ENCODE assay signal across 25 cellular contexts in genomic region chr14:84410344-84410743, GRCh38.
"Had no signal": no experiment of that assay in that cellular context is flagged by ENCODE, and none has a peak within 500 bp of the region (broad histone marks: within the 10 kb centered on the region; RNA-seq: fewer than 3 reads in every experiment).

No MANE protein-coding gene starts in this region.

- H3K4me1 ChIP-seq: colonic mucosa, esophagus muscularis mucosa, esophagus squamous epithelium, foreskin keratinocyte, gastrocnemius medialis, gastroesophageal sphincter, heart left ventricle, heart right ventricle had no signal

- H3K27me3 Mint-ChIP-seq: dendritic cell treated with granulocyte-macrophage colony-stimulating factor and Interleukin-4, amounts not matched to agents 40 ng/mL and 50 ng/mL, for 4 days; effector memory CD8-positive, alpha-beta T cell had no signal

- DNase-seq: colonic mucosa; cortex of kidney; dermis blood vessel endothelial cell; dorsolateral prefrontal cortex; effector CD4-positive, alpha-beta T cell; effector CD8-positive, alpha-beta T cell; effector memory CD4-positive, alpha-beta T cell; effector memory CD8-positive, alpha-beta T cell; erythroblast; esophagus squamous epithelium; foreskin fibroblast; foreskin keratinocyte; foreskin melanocyte; gastrocnemius medialis; glutamatergic neuron; head of caudate nucleus; heart left ventricle; heart right ventricle had no signal

- H3K27me3 ChIP-seq: colonic mucosa, dorsolateral prefrontal cortex, esophagus muscularis mucosa, esophagus squamous epithelium, foreskin keratinocyte, gastrocnemius medialis, gastroesophageal sphincter, heart left ventricle, heart right ventricle, hepatocyte had no signal

- H3K27ac Mint-ChIP-seq: dendritic cell treated with granulocyte-macrophage colony-stimulating factor and Interleukin-4, amounts not matched to agents 40 ng/mL and 50 ng/mL, for 4 days; effector memory CD8-positive, alpha-beta T cell had no signal

- H3K27ac ChIP-seq: colonic mucosa, coronary artery, dorsolateral prefrontal cortex, epithelial cell of prostate, esophagus muscularis mucosa, esophagus squamous epithelium, foreskin keratinocyte, gastrocnemius medialis, gastroesophageal sphincter, heart left ventricle, heart right ventricle, hepatocyte had no signal

- H3K9me3 ChIP-seq: esophagus squamous epithelium, gastrocnemius medialis had no signal

- ATAC-seq: effector memory CD8-positive, alpha-beta T cell; esophagus mucosa; foreskin keratinocyte; gastrocnemius medialis; gastroesophageal sphincter; heart left ventricle; heart right ventricle had no signal

- H3K4me2 ChIP-seq: hepatocyte had no signal

- H3K36me3 ChIP-seq: colonic mucosa, esophagus muscularis mucosa, esophagus squamous epithelium, gastrocnemius medialis, gastroesophageal sphincter, heart left ventricle, heart right ventricle had no signal

- H2AFZ ChIP-seq: hepatocyte had no signal

- H3K4me3 Mint-ChIP-seq: dendritic cell treated with granulocyte-macrophage colony-stimulating factor and Interleukin-4, amounts not matched to agents 40 ng/mL and 50 ng/mL, for 4 days; effector memory CD8-positive, alpha-beta T cell had no signal

- H3K4me3 ChIP-seq: colonic mucosa, coronary artery, dorsolateral prefrontal cortex, esophagus muscularis mucosa, esophagus squamous epithelium, gastrocnemius medialis, gastroesophageal sphincter, heart left ventricle, heart right ventricle, hepatocyte had no signal

- H3K79me2 ChIP-seq: hepatocyte had no signal
